29 cellular contexts compared by ENCODE assay signal in genomic region chrX:63680423-63680822, GRCh38.
"Had no signal": no experiment of that assay in that cellular context is flagged by ENCODE, and none has a peak within 500 bp of the region (broad histone marks: within the 10 kb centered on the region; RNA-seq: fewer than 3 reads in every experiment).

No MANE protein-coding gene starts in this region.

- H3K4me1 Mint-ChIP-seq: nephron; neural progenitor cell; stimulated activated naive B cell treated with anti-CD40 and anti-IgM and Interleukin-4, amounts not matched to agents 10 μg/mL and 1 μg/mL and 100 μg/mL, for 72 hours had no signal

- H3K4me2 ChIP-seq: neural progenitor cell had no signal

- H3K9me3 ChIP-seq: ovary, right lobe of liver, sigmoid colon, stomach, thoracic aorta, thyroid gland, tibial nerve, upper lobe of left lung, vagina had no signal

- H3K27me3 ChIP-seq: neural progenitor cell, ovary, right lobe of liver, sigmoid colon, stomach, thyroid gland, upper lobe of left lung, vagina had no signal

- H3K9ac ChIP-seq: neural progenitor cell, parathyroid adenoma had no signal

- H3K79me2 ChIP-seq: parathyroid adenoma had no signal

- ATAC-seq: naive thymus-derived CD4-positive, alpha-beta T cell; psoas muscle; right cardiac atrium; right lobe of liver; stimulated activated effector memory CD8-positive, alpha-beta T cell treated with anti-CD3 and anti-CD28 coated beads, Interleukin-12 subunit alpha, Interleukin-12 subunit beta, amount 100 ng/mL, for 72 hours; stimulated activated naive B cell treated with anti-CD40 and anti-IgM and Interleukin-4, amounts not matched to agents 10 μg/mL and 1 μg/mL and 100 μg/mL, for 72 hours had no signal

- H3K27me3 Mint-ChIP-seq: naive thymus-derived CD4-positive, alpha-beta T cell; progenitor cell of endocrine pancreas; stimulated activated naive B cell treated with anti-CD40 and anti-IgM and Interleukin-4, amounts not matched to agents 10 μg/mL and 1 μg/mL and 100 μg/mL, for 72 hours; stimulated activated naive CD8-positive, alpha-beta T cell treated with anti-CD3 and anti-CD28 coated beads, Interleukin-15, Interleukin-2, amounts not matched to agents 100 ng/mL and 50 ng/mL, for 24 hours had no signal

- H2AFZ ChIP-seq: neural progenitor cell, parathyroid adenoma had no signal

- H3K4me3 Mint-ChIP-seq: naive thymus-derived CD4-positive, alpha-beta T cell; nephron; neural progenitor cell; stimulated activated effector memory CD8-positive, alpha-beta T cell treated with anti-CD3 and anti-CD28 coated beads, Interleukin-12 subunit alpha, Interleukin-12 subunit beta, amount 100 ng/mL, for 72 hours; stimulated activated naive B cell treated with anti-CD40 and anti-IgM and Interleukin-4, amounts not matched to agents 10 μg/mL and 1 μg/mL and 100 μg/mL, for 72 hours; stimulated activated naive CD8-positive, alpha-beta T cell treated with anti-CD3 and anti-CD28 coated beads, Interleukin-15, Interleukin-2, amounts not matched to agents 100 ng/mL and 50 ng/mL, for 24 hours had no signal

- FAIRE-seq: small intestine, urothelium cell line had no signal

- H3K4me1 ChIP-seq: neural progenitor cell, parathyroid adenoma, psoas muscle, right lobe of liver, sigmoid colon, stomach, thyroid gland, tibial nerve, upper lobe of left lung, vagina had no signal

- H3K9me3 Mint-ChIP-seq: stimulated activated effector memory CD8-positive, alpha-beta T cell treated with anti-CD3 and anti-CD28 coated beads, Interleukin-12 subunit alpha, Interleukin-12 subunit beta, amount 100 ng/mL, for 72 hours; stimulated activated naive B cell treated with anti-CD40 and anti-IgM and Interleukin-4, amounts not matched to agents 10 μg/mL and 1 μg/mL and 100 μg/mL, for 72 hours; stimulated activated naive CD8-positive, alpha-beta T cell treated with anti-CD3 and anti-CD28 coated beads, Interleukin-15, Interleukin-2, amounts not matched to agents 100 ng/mL and 50 ng/mL, for 24 hours had no signal

- H3K36me3 ChIP-seq: ovary, right lobe of liver, thyroid gland, vagina had no signal

- H3K27ac Mint-ChIP-seq: naive thymus-derived CD4-positive, alpha-beta T cell; nephron; neural progenitor cell; progenitor cell of endocrine pancreas; stimulated activated effector memory CD8-positive, alpha-beta T cell treated with anti-CD3 and anti-CD28 coated beads, Interleukin-12 subunit alpha, Interleukin-12 subunit beta, amount 100 ng/mL, for 72 hours; stimulated activated naive B cell treated with anti-CD40 and anti-IgM and Interleukin-4, amounts not matched to agents 10 μg/mL and 1 μg/mL and 100 μg/mL, for 72 hours; stimulated activated naive CD8-positive, alpha-beta T cell treated with anti-CD3 and anti-CD28 coated beads, Interleukin-15, Interleukin-2, amounts not matched to agents 100 ng/mL and 50 ng/mL, for 24 hours had no signal

- DNase-seq: naive thymus-derived CD4-positive, alpha-beta T cell; occipital lobe; ovary; posterior cingulate gyrus; psoas muscle; right cardiac atrium; right lobe of liver; sigmoid colon; small intestine; stimulated activated CD4-positive, alpha-beta T cell treated with anti-CD3 and anti-CD28 coated beads, Interleukin-15, amount 100 ng/mL, for 24 hours; stimulated activated CD4-positive, alpha-beta T cell treated with anti-CD3 and anti-CD28 coated beads, Interleukin-2, amount 100 ng/mL, for 24 hours; stimulated activated CD4-positive, alpha-beta T cell treated with anti-CD3 and anti-CD28 coated beads, Interleukin-2, amount 100 ng/mL, for 48 hours; stimulated activated CD4-positive, alpha-beta T cell treated with anti-CD3 and anti-CD28 coated beads, Interleukin-4, amount 100 ng/mL, for 24 hours; stimulated activated naive B cell treated with anti-CD40 and anti-IgM and Interleukin-4, amounts not matched to agents 10 μg/mL and 1 μg/mL and 100 μg/mL, for 72 hours; stimulated activated naive CD4-positive, alpha-beta T cell treated with Interleukin-2 at 50 U/mL for 16 hours; stomach; trophoblast cell had no signal

- H3K4me3 ChIP-seq: neural progenitor cell, ovary, psoas muscle, right lobe of liver, sigmoid colon, stomach, thoracic aorta, thyroid gland, tibial nerve, upper lobe of left lung, vagina had no signal

- H3K27ac ChIP-seq: neural progenitor cell, ovary, parathyroid adenoma, psoas muscle, right lobe of liver, sigmoid colon, stomach, thoracic aorta, thyroid gland, tibial nerve, upper lobe of left lung, vagina had no signal

- H3K36me3 Mint-ChIP-seq: stimulated activated effector memory CD8-positive, alpha-beta T cell treated with anti-CD3 and anti-CD28 coated beads, Interleukin-12 subunit alpha, Interleukin-12 subunit beta, amount 100 ng/mL, for 72 hours had no signal
